In the genomic region with DNA sequence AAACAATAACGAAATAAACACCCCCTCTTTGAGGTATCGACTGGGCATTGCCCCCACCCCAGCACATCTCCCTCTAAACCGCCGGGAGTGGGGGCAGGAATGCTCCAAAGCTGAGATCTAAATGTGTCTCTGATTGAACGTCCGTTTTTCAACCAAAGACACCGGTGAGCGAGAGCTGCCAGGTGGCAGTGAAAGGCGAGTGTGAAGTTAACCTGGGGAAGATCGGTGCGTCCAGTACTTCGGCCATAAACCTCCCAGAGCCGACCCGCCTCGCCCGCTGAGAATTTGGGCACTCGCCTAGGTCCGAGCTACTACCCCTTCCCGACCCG, we compare ENCODE assay signal across 9 cellular contexts. TPM values are rescaled to one million over a fixed set of nuclear protein-coding genes. Genes with fewer than 3 reads are reported as not detected.
DNase-seq lines count a peak whose midpoint lies in the region; ATAC-seq and TF ChIP-seq lines count a peak whose summit lies in the region.
"Had no signal": no experiment of that assay in that cellular context is flagged by ENCODE, and none has a peak within 500 bp of the region (broad histone marks: within the 10 kb centered on the region; RNA-seq: fewer than 3 reads in every experiment).

No MANE protein-coding gene starts in this region.

- no peaks in the 10 kb centered on the region for H3K9me3 ChIP-seq in T-helper 17 cell (ENCODE audit: control insufficient read depth, low read length, poor library complexity, severe bottlenecking)

- H3K4me3 ChIP-seq in fibroblast of pulmonary artery (replicated peaks; ENCODE audit: low read depth, low read length), result peak overlapping the region; percentile 78

- H3K4me3 Mint-ChIP-seq in T-helper 17 cell, result peak overlapping the region; percentile 96
- peak overlapping the region; percentile 93 for H3K4me3 Mint-ChIP-seq in osteocyte (ENCODE audit: unreplicated experiment)

- H3K27ac Mint-ChIP-seq in T-helper 17 cell (peak overlapping the region; percentile 97), osteocyte (ENCODE audit: unreplicated experiment) (peak overlapping the region; percentile 73)

- TF ChIP-seq CTCF in fibroblast of pulmonary artery (IDR thresholded peaks at IDR 0.05; ENCODE audit: low read length, missing control alignments) (no peak), osteocyte (IDR thresholded peaks at IDR 0.05) (no peak)

- no peaks in the 10 kb centered on the region for H3K9me3 Mint-ChIP-seq in osteocyte (ENCODE audit: unreplicated experiment)

- peak; percentile 59 for DNase-seq in DMS 273 (lab: John Stamatoyannopoulos, UW; ENCODE audit: unreplicated experiment)
- DNase-seq in DMS 273 treated with DMSO at 0.1 percent for 48 hours (lab: John Stamatoyannopoulos, UW), result no peak
- DNase-seq in T-helper 17 cell, result no peak
- DNase-seq in fibroblast of pulmonary artery (ENCODE audit: low read depth), result no peak
- DNase-seq in osteocyte (ENCODE audit: extremely low spot score, unreplicated experiment), result no peak
- no peak for DNase-seq in GDM1 (lab: John Stamatoyannopoulos, UW)
- no peak for DNase-seq in DMS153 (lab: John Stamatoyannopoulos, UW)

- ATAC-seq in HG02943 (IDR thresholded peaks at IDR 0.05; ENCODE audit: low read depth, unreplicated experiment) (peak; percentile 34), T-helper 17 cell (no peak)

- H3K4me1 Mint-ChIP-seq in T-helper 17 cell (peaks cover 28% of the 10 kb centered on the region), osteocyte (ENCODE audit: unreplicated experiment) (peaks cover 19% of the 10 kb centered on the region)

- H3K27me3 Mint-ChIP-seq in T-helper 17 cell, result no peaks in the 10 kb centered on the region
- no peaks in the 10 kb centered on the region for H3K27me3 Mint-ChIP-seq in osteocyte (ENCODE audit: unreplicated experiment)

- H3K36me3 Mint-ChIP-seq in T-helper 17 cell (ENCODE audit: low read depth) (peaks cover 5% of the 10 kb centered on the region), osteocyte (ENCODE audit: unreplicated experiment) (peaks cover 11% of the 10 kb centered on the region)

RNA-seq across cellular contexts. Expression of a gene that starts 0.6 kb away (rescaled TPM):
- 10 to 100 TPM; 11.9 to 14.0 TPM for total RNA-seq in T-helper 17 cell
- 18.7 and 19.7 TPM in 2 replicates for total RNA-seq in osteocyte

RNA-seq across cellular contexts. Expression of a gene that starts 14.2 kb away (rescaled TPM):
- not detected for total RNA-seq in T-helper 17 cell
- total RNA-seq in osteocyte, result not detected in 2 replicates
- total RNA-seq: subcutaneous adipose tissue had no signal

RNA-seq across cellular contexts. Expression of a gene that starts 50.8 kb away (rescaled TPM):
- 10 to 100 TPM; 11.7 to 16.8 TPM for total RNA-seq in T-helper 17 cell
- 18.9 and 19.5 TPM in 2 replicates for total RNA-seq in osteocyte
